In genomic region chr7:132350741-132351140, GRCh38 we compare ENCODE assay signal across 9 cellular contexts.
"Had no signal": no experiment of that assay in that cellular context is flagged by ENCODE, and none has a peak within 500 bp of the region (broad histone marks: within the 10 kb centered on the region; RNA-seq: fewer than 3 reads in every experiment).

No MANE protein-coding gene starts in this region.

- H3K36me3 ChIP-seq: HAP-1 had no signal

- H3K27ac ChIP-seq: GM23248 had no signal

- ATAC-seq: GM23338, HCT116 had no signal

- H3K4me1 ChIP-seq: HAP-1 had no signal

- H3K9me3 ChIP-seq: HAP-1 had no signal

- DNase-seq: GM23248, GOT3, H7, H9, HCEC 1CT, HFFc6 had no signal

- H3K4me3 ChIP-seq: GM23248, GM23338, HAP-1 had no signal

- H3K4me2 ChIP-seq: GM23338 had no signal

- H2AFZ ChIP-seq: GM23248 had no signal

- H3K9ac ChIP-seq: GM23248 had no signal
